ENCODE assay signal across 32 cellular contexts in genomic region chr12:196436-196835, GRCh38. TPM values are rescaled to one million over a fixed set of nuclear protein-coding genes. Genes with fewer than 3 reads are reported as not detected.
"Had no signal": no experiment of that assay in that cellular context is flagged by ENCODE, and none has a peak within 500 bp of the region (broad histone marks: within the 10 kb centered on the region; RNA-seq: fewer than 3 reads in every experiment).

No MANE protein-coding gene starts in this region.

- H3K4me3 ChIP-seq: adrenal gland, body of pancreas, cardiac muscle cell, coronary artery, esophagus muscularis mucosa, gastrocnemius medialis, heart left ventricle had no signal

- H3K27ac ChIP-seq: adrenal gland, body of pancreas, cardiac muscle cell, coronary artery, esophagus muscularis mucosa, foreskin keratinocyte, gastrocnemius medialis, heart left ventricle, WERI-Rb-1 had no signal

- H3K4me1 ChIP-seq: adrenal gland, foreskin keratinocyte, heart left ventricle had no signal

- H3K9me3 ChIP-seq: adrenal gland, body of pancreas, esophagus muscularis mucosa, gastrocnemius medialis, heart left ventricle had no signal

- DNase-seq: activated B cell treated with CpG ODN at 0.5 μM for 24 hours; activated CD4-positive, alpha-beta T cell treated with anti-CD3 and anti-CD28 coated beads for 48 hours; activated CD4-positive, alpha-beta T cell treated with anti-CD3 and anti-CD28 coated beads, Interleukin-2, amount 50 U/mL, for 1 hour; activated CD4-positive, alpha-beta T cell treated with anti-CD3 and anti-CD28 coated beads, Interleukin-2, amount 50 U/mL, for 48 hours; activated CD8-positive, alpha-beta memory T cell treated with anti-CD3 and anti-CD28 coated beads for 24 hours; activated CD8-positive, alpha-beta T cell treated with anti-CD3 and anti-CD28 coated beads for 36 hours; activated effector memory CD4-positive, alpha-beta T cell treated with anti-CD3 and anti-CD28 coated beads, Interleukin-2, amount 50 U/mL, for 16 hours; activated naive CD4-positive, alpha-beta T cell treated with anti-CD3 and anti-CD28 coated beads for 36 hours; activated naive CD8-positive, alpha-beta T cell treated with anti-CD3 and anti-CD28 coated beads for 36 hours; activated naive CD8-positive, alpha-beta T cell treated with anti-CD3 and anti-CD28 coated beads, Interleukin-2, amount 50 U/mL, for 24 hours; activated T-cell treated with anti-CD3 and anti-CD28 coated beads, Interleukin-2, amount 50 U/mL, for 48 hours; adrenal gland; amygdala; body of pancreas; central memory CD4-positive, alpha-beta T cell; cerebellar nuclear complex; effector CD4-positive, alpha-beta T cell; effector memory CD8-positive, alpha-beta T cell; erythroblast; foreskin keratinocyte; gastrocnemius medialis; glutamatergic neuron; T-helper 1 cell; T-helper 17 cell; T1000; WERI-Rb-1 had no signal

- ATAC-seq: activated CD4-positive, CD25-positive, alpha-beta regulatory T cell treated with anti-CD3 and anti-CD28 coated beads, Interleukin-2, amount 50 U/mL, for 24 hours; activated CD8-positive, alpha-beta T cell treated with anti-CD3 and anti-CD28 coated beads for 36 hours; activated naive CD8-positive, alpha-beta T cell treated with anti-CD3 and anti-CD28 coated beads, Interleukin-2, amount 50 U/mL, for 24 hours; body of pancreas; effector memory CD8-positive, alpha-beta T cell; foreskin keratinocyte; gastrocnemius medialis; heart left ventricle; T-helper 17 cell had no signal

- H3K27me3 ChIP-seq: adrenal gland, body of pancreas, gastrocnemius medialis, heart left ventricle had no signal

- H3K36me3 ChIP-seq: adrenal gland, cardiac muscle cell, esophagus muscularis mucosa, gastrocnemius medialis, heart left ventricle, WERI-Rb-1 had no signal

RNA-seq across cellular contexts. Expression of gene SLC6A12, which starts 17.5 kb away (rescaled TPM):
- total RNA-seq: activated B cell treated with CpG ODN at 0.5 μM for 24 hours; activated CD8-positive, alpha-beta T cell treated with anti-CD3 and anti-CD28 coated beads for 36 hours; activated naive CD8-positive, alpha-beta T cell treated with anti-CD3 and anti-CD28 coated beads for 36 hours; activated T-helper 1 cell treated with anti-CD3 and anti-CD28 coated beads, Interleukin-12 subunit alpha, Interleukin-12 subunit beta, Interleukin-2, Interleukin-4 antibody, amounts not matched to agents 30 ng/mL and 10 ng/mL and 1 ng/mL, durations not matched to agents 14 hours and 24 hours and 36 hours; foreskin keratinocyte; T-helper 17 cell had no signal
- polyA plus RNA-seq: foreskin keratinocyte had no signal
